29 cellular contexts compared by ENCODE assay signal in the genomic region with DNA sequence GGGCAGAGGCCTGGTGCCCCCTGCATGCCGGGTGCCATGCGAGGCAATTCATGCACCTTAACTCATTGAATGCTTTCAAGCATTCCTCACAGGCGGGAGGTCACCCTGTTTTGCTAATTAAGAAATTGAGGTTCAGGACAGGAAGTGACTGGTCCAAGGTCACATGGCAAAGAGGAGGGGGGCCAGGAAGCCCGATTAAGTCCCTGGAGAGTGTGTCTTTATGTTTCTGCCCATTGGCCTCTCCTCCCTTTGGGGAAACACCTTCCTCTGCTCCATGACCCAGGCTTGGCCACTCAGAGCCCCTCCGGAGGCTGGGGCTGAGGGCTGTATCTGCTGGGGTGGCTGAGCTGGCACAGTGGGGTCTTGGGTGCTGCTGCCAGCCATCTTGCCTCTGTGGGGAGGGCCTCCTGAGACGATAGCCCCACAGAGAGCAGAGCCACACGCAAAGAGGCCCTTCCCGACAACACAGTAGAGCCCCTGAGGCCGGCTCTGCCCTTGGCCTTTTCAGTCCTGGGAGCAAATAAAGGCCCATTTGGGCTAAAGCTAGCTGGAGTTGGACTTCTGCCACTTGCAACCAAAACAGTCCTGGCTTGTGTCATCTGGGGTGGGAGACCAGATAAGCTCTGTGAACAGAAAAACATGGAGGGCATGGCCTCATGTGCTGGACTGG.
DNase-seq lines count a peak whose midpoint lies in the region; ATAC-seq, FAIRE-seq and TF ChIP-seq lines count a peak whose summit lies in the region.
"Had no signal": no experiment of that assay in that cellular context is flagged by ENCODE, and none has a peak within 500 bp of the region (broad histone marks: within the 10 kb centered on the region; RNA-seq: fewer than 3 reads in every experiment).

No MANE protein-coding gene starts in this region.

- H3K27me3 Mint-ChIP-seq in naive thymus-derived CD4-positive, alpha-beta T cell = peaks cover 0 to 22% (median 0%) of the 10 kb centered on the region in 5 donors

- no peak overlapping the region for H3K9ac ChIP-seq in kidney (ENCODE audit: low read length in 2 of 2)

- H3K4me3 ChIP-seq in cardiac muscle cell = no peak overlapping the region
- no peak overlapping the region for H3K4me3 ChIP-seq in naive thymus-derived CD4-positive, alpha-beta T cell (ENCODE audit: low read length)
- H3K4me3 ChIP-seq in upper lobe of right lung = no peak overlapping the region
- H3K4me3 ChIP-seq in kidney (ENCODE audit: low read length in 2 of 2) = no peak overlapping the region
- H3K4me3 ChIP-seq: coronary artery had no signal

- H3K4me3 Mint-ChIP-seq in naive thymus-derived CD4-positive, alpha-beta T cell = no peak overlapping the region
- H3K4me3 Mint-ChIP-seq: activated T-helper 1 cell treated with anti-CD3 and anti-CD28 coated beads, Interleukin-12 subunit alpha, Interleukin-12 subunit beta, Interleukin-2, Interleukin-4 antibody, amounts not matched to agents 30 ng/mL and 10 ng/mL and 1 ng/mL, durations not matched to agents 14 hours and 24 hours and 36 hours; CD8-positive, alpha-beta memory T cell; naive B cell; stimulated activated effector memory CD8-positive, alpha-beta T cell treated with anti-CD3 and anti-CD28 coated beads, Interleukin-12 subunit alpha, Interleukin-12 subunit beta, amount 100 ng/mL, for 72 hours; T-helper 1 cell treated with Interleukin-12 subunit alpha and Interleukin-12 subunit beta and Interleukin-4 antibody, amounts not matched to agents 30 μg/mL and 1 μg/mL, for 36 hours had no signal

- peak; percentile 22 for ATAC-seq in naive thymus-derived CD4-positive, alpha-beta T cell
- ATAC-seq in upper lobe of right lung (no peak), HG03565 (IDR thresholded peaks at IDR 0.05; ENCODE audit: unreplicated experiment) (no peak)
- ATAC-seq: activated CD4-positive, CD25-positive, alpha-beta regulatory T cell treated with anti-CD3 and anti-CD28 coated beads, Interleukin-2, amount 50 U/mL, for 24 hours; activated naive CD4-positive, alpha-beta T cell treated with anti-CD3 and anti-CD28 coated beads, Interleukin-2, amount 50 U/mL, for 72 hours; stimulated activated effector memory CD8-positive, alpha-beta T cell treated with anti-CD3 and anti-CD28 coated beads, Interleukin-12 subunit alpha, Interleukin-12 subunit beta, amount 100 ng/mL, for 72 hours had no signal

- H3K36me3 Mint-ChIP-seq in naive thymus-derived CD4-positive, alpha-beta T cell = no peaks in the 10 kb centered on the region
- H3K36me3 Mint-ChIP-seq: activated naive CD4-positive, alpha-beta T cell treated with anti-CD3 and anti-CD28 coated beads, Interleukin-2, amount 50 U/mL, for 72 hours; CD8-positive, alpha-beta memory T cell; naive B cell; stimulated activated effector memory CD8-positive, alpha-beta T cell treated with anti-CD3 and anti-CD28 coated beads, Interleukin-12 subunit alpha, Interleukin-12 subunit beta, amount 100 ng/mL, for 72 hours had no signal

- no peaks in the 10 kb centered on the region for H3K9me3 ChIP-seq in cardiac muscle cell (ENCODE audit: low read depth)
- no peaks in the 10 kb centered on the region for H3K9me3 ChIP-seq in naive thymus-derived CD4-positive, alpha-beta T cell (ENCODE audit: control insufficient read depth in 2 of 3, low read length in 3 of 3)
- H3K9me3 ChIP-seq in upper lobe of right lung = no peaks in the 10 kb centered on the region
- no peaks in the 10 kb centered on the region for H3K9me3 ChIP-seq in kidney (ENCODE audit: control insufficient read depth in 1 of 2, low read length in 2 of 2)

- peaks cover 0 to 3% (median 0%) of the 10 kb centered on the region in 7 donors for H3K4me1 Mint-ChIP-seq in naive thymus-derived CD4-positive, alpha-beta T cell
- H3K4me1 Mint-ChIP-seq: CD8-positive, alpha-beta memory T cell; stimulated activated effector memory CD8-positive, alpha-beta T cell treated with anti-CD3 and anti-CD28 coated beads, Interleukin-12 subunit alpha, Interleukin-12 subunit beta, amount 100 ng/mL, for 72 hours had no signal

- H3K36me3 ChIP-seq in cardiac muscle cell (no peaks in the 10 kb centered on the region), upper lobe of right lung (no peaks in the 10 kb centered on the region), kidney (ENCODE audit: control insufficient read depth in 1 of 2, insufficient read depth in 2 of 2, low read length in 2 of 2) (no peaks in the 10 kb centered on the region)
- no peaks in the 10 kb centered on the region for H3K36me3 ChIP-seq in naive thymus-derived CD4-positive, alpha-beta T cell (ENCODE audit: control insufficient read depth in 2 of 3, insufficient read depth in 3 of 3, low read length in 3 of 3)

- peaks cover 41% of the 10 kb centered on the region for H3K4me1 ChIP-seq in cardiac muscle cell (ENCODE audit: low read depth)
- no peaks in the 10 kb centered on the region for H3K4me1 ChIP-seq in naive thymus-derived CD4-positive, alpha-beta T cell (ENCODE audit: control insufficient read depth in 2 of 2, insufficient read depth in 2 of 2, low read length in 2 of 2)
- no peaks in the 10 kb centered on the region for H3K4me1 ChIP-seq in upper lobe of right lung
- peaks cover 0 to 3% of the 10 kb centered on the region in 2 donors for H3K4me1 ChIP-seq in kidney (ENCODE audit: control insufficient read depth in 1 of 2, insufficient read depth in 1 of 2, low read depth in 1 of 2, low read length in 2 of 2)

- FAIRE-seq in kidney (lab: Jason Lieb, UNC) = no peak
- FAIRE-seq: H54, TTC549 had no signal

- peaks cover 0 to 5% (median 0%) of the 10 kb centered on the region in 11 donors for H3K9me3 Mint-ChIP-seq in naive thymus-derived CD4-positive, alpha-beta T cell
- H3K9me3 Mint-ChIP-seq: activated naive CD4-positive, alpha-beta T cell treated with anti-CD3 and anti-CD28 coated beads, Interleukin-2, amount 50 U/mL, for 72 hours; activated T-helper 1 cell treated with anti-CD3 and anti-CD28 coated beads, Interleukin-12 subunit alpha, Interleukin-12 subunit beta, Interleukin-2, Interleukin-4 antibody, amounts not matched to agents 30 ng/mL and 10 ng/mL and 1 ng/mL, durations not matched to agents 14 hours and 24 hours and 36 hours; stimulated activated effector memory CD8-positive, alpha-beta T cell treated with anti-CD3 and anti-CD28 coated beads, Interleukin-12 subunit alpha, Interleukin-12 subunit beta, amount 100 ng/mL, for 72 hours; T-helper 1 cell treated with Interleukin-12 subunit alpha and Interleukin-12 subunit beta and Interleukin-4 antibody, amounts not matched to agents 30 μg/mL and 1 μg/mL, for 36 hours had no signal

- intact Hi-C loops in naive thymus-derived CD4-positive, alpha-beta T cell (cut with micrococcal nuclease) = no loop called here
- intact Hi-C loops in upper lobe of right lung (cut with DNase I) (no loop called here), kidney (cut with DNase I) (no loop called here)

- CTCF ChIA-PET in naive thymus-derived CD4-positive, alpha-beta T cell (lab: Charles Lee) = no interaction called here

- peak overlapping the region; percentile 83 for H3K27ac ChIP-seq in cardiac muscle cell
- H3K27ac ChIP-seq in naive thymus-derived CD4-positive, alpha-beta T cell (ENCODE audit: low read depth, low read length) = no peak overlapping the region
- no peak overlapping the region for H3K27ac ChIP-seq in upper lobe of right lung
- H3K27ac ChIP-seq in kidney (ENCODE audit: low read depth in 2 of 2, low read length in 2 of 2) = no peak overlapping the region

- POLR2A ChIA-PET in naive thymus-derived CD4-positive, alpha-beta T cell (lab: Charles Lee) = no interaction called here

- H3K27me3 ChIP-seq in cardiac muscle cell (no peaks in the 10 kb centered on the region), upper lobe of right lung (no peaks in the 10 kb centered on the region)
- H3K27me3 ChIP-seq in naive thymus-derived CD4-positive, alpha-beta T cell (ENCODE audit: control insufficient read depth in 2 of 2, insufficient read depth in 2 of 2, low read length in 2 of 2) = no peaks in the 10 kb centered on the region

- DNase-seq in activated effector memory CD4-positive, alpha-beta T cell treated with anti-CD3 and anti-CD28 coated beads, Interleukin-2, amount 50 U/mL, for 16 hours = peak; percentile 12
- no peak for DNase-seq in activated effector memory CD4-positive, alpha-beta T cell treated with Interleukin-2 at 50 U/mL for 16 hours
- DNase-seq in cardiac muscle cell (ENCODE audit: low read depth in 1 of 2, low spot score in 1 of 2) = no peak
- no peak for DNase-seq in naive thymus-derived CD4-positive, alpha-beta T cell
- DNase-seq in upper lobe of right lung = peak; percentile 33
- no peak for DNase-seq in stimulated activated CD4-positive, alpha-beta T cell treated with anti-CD3 and anti-CD28 coated beads, Interleukin-2, amount 100 ng/mL, for 24 hours
- no peak for DNase-seq in kidney
- DNase-seq: 8988T; activated CD4-positive, alpha-beta T cell treated with anti-CD3 and anti-CD28 coated beads, Interleukin-2, amount 50 U/mL, for 48 hours; CD8-positive, alpha-beta memory T cell; DMS 273 treated with DMSO at 0.1 percent for 48 hours; effector memory CD4-positive, alpha-beta T cell; erythroblast; naive B cell; NCI-H1048; NCI-H1694 treated with DMSO at 0.1 percent for 48 hours; NCI-H526; occipital lobe; stimulated activated CD4-positive, alpha-beta T cell treated with anti-CD3 and anti-CD28 coated beads, Interleukin-12 subunit alpha, Interleukin-12 subunit beta, amount 100 ng/mL, for 4 hours; stimulated activated CD4-positive, alpha-beta T cell treated with anti-CD3 and anti-CD28 coated beads, Interleukin-4, amount 100 ng/mL, for 24 hours had no signal

- TF ChIP-seq CTCF in cardiac muscle cell (IDR thresholded peaks at IDR 0.05; ENCODE audit: low read depth, low read length) (no peak), upper lobe of right lung (IDR thresholded peaks at IDR 0.05) (no peak), kidney (IDR thresholded peaks at IDR 0.05; ENCODE audit: borderline replicate concordance, extremely low read depth, insufficient read depth) (no peak)

- no peak overlapping the region for H3K27ac Mint-ChIP-seq in naive thymus-derived CD4-positive, alpha-beta T cell
- H3K27ac Mint-ChIP-seq: activated naive CD4-positive, alpha-beta T cell treated with anti-CD3 and anti-CD28 coated beads, Interleukin-2, amount 50 U/mL, for 72 hours; activated T-helper 1 cell treated with anti-CD3 and anti-CD28 coated beads, Interleukin-12 subunit alpha, Interleukin-12 subunit beta, Interleukin-2, Interleukin-4 antibody, amounts not matched to agents 30 ng/mL and 10 ng/mL and 1 ng/mL, durations not matched to agents 14 hours and 24 hours and 36 hours; CD8-positive, alpha-beta memory T cell; stimulated activated effector memory CD8-positive, alpha-beta T cell treated with anti-CD3 and anti-CD28 coated beads, Interleukin-12 subunit alpha, Interleukin-12 subunit beta, amount 100 ng/mL, for 72 hours; T-helper 1 cell treated with Interleukin-12 subunit alpha and Interleukin-12 subunit beta and Interleukin-4 antibody, amounts not matched to agents 30 μg/mL and 1 μg/mL, for 36 hours had no signal

Comparison
In these comparisons a context has a peak if more than half of its experiments do, and no peak if none do; other contexts are left out.
1. DNase-seq: peak in activated effector memory CD4-positive, alpha-beta T cell treated with anti-CD3 and anti-CD28 coated beads, Interleukin-2, amount 50 U/mL, for 16 hours (single experiment) and upper lobe of right lung (single experiment); none in activated effector memory CD4-positive, alpha-beta T cell treated with Interleukin-2 at 50 U/mL for 16 hours (single experiment), cardiac muscle cell (0 of 2), naive thymus-derived CD4-positive, alpha-beta T cell (0 of 9), stimulated activated CD4-positive, alpha-beta T cell treated with anti-CD3 and anti-CD28 coated beads, Interleukin-2, amount 100 ng/mL, for 24 hours (0 of 2) and kidney (single experiment).